ENCODE assay signal across 8 cellular contexts in the genomic region with DNA sequence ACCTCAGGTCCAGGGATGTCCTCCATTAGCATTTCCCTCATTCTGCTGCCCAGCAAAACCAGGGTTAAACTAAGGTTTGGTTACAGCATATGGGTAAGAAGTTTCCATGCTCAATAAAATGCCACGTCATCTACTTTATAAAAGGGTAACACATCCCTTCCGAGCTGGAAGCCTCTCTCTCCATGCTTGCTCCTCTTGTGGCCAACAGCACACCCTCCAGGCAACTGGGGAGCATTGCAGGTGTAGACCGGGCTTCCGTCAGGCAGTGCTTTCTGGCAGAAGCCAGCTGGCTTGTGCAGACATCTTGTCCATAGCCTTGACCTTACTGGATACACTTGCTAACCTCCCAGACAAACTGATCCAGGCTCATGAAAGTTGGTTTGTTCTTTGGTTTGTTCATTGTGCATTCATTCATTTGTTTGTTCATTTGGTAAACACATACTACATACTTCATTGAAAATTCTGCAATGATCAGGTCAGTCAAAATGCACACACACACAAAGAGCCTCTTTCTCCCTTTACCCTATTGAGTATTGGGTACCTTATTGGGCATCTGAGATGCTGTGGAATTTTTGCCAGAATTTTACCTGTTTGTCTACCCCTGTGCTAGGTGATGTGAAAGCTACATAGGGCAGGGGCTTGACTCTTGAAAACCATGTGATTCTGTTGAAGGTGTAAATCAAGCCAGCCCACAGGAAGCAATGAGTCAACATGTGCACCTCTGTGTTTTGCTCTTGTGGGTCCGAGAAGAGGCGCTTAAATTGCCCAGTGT.
A peak's percentile ranks its signal among the peaks of the same experiment; 100 is the strongest.
DNase-seq lines count a peak whose midpoint lies in the region; ATAC-seq and TF ChIP-seq lines count a peak whose summit lies in the region.

No MANE protein-coding gene starts in this region.

- H3K9me3 Mint-ChIP-seq in activated T-cell treated with anti-CD3 and anti-CD28 coated beads, Interleukin-2, amount 50 U/mL, for 72 hours, result peaks cover 0 to 2% of the 10 kb centered on the region in 2 donors
- H3K9me3 Mint-ChIP-seq in activated T-cell treated with anti-CD3 and anti-CD28 coated beads, Interleukin-2, amount 50 U/mL, for 4 hours, result peaks cover 8% of the 10 kb centered on the region
- H3K9me3 Mint-ChIP-seq in nephron, result peaks cover 5% of the 10 kb centered on the region
- H3K9me3 Mint-ChIP-seq in CD4-positive, alpha-beta memory T cell, result peaks cover 0 to 5% (median 0%) of the 10 kb centered on the region in 8 donors

- ATAC-seq in activated T-cell treated with anti-CD3 and anti-CD28 coated beads, Interleukin-2, amount 50 U/mL, for 72 hours (replicated peaks in 1 of 2), result peak; percentile 54 to 55
- no peak for ATAC-seq in activated T-cell treated with anti-CD3 and anti-CD28 coated beads, Interleukin-2, amount 50 U/mL, for 4 hours
- no peak for ATAC-seq in GM19463 (IDR thresholded peaks at IDR 0.05; ENCODE audit: unreplicated experiment)

- no peak overlapping the region for H3K4me3 Mint-ChIP-seq in activated T-cell treated with anti-CD3 and anti-CD28 coated beads, Interleukin-2, amount 50 U/mL, for 72 hours
- no peak overlapping the region for H3K4me3 Mint-ChIP-seq in activated T-cell treated with anti-CD3 and anti-CD28 coated beads, Interleukin-2, amount 50 U/mL, for 4 hours
- H3K4me3 Mint-ChIP-seq in nephron, result no peak overlapping the region
- H3K4me3 Mint-ChIP-seq in CD4-positive, alpha-beta memory T cell, result no peak overlapping the region

- no peaks in the 10 kb centered on the region for H3K36me3 ChIP-seq in Loucy (ENCODE audit: insufficient read depth, low read length)
- H3K36me3 ChIP-seq in CD4-positive, alpha-beta memory T cell (ENCODE audit: insufficient read depth, low read length), result no peaks in the 10 kb centered on the region

- peaks cover 44% of the 10 kb centered on the region for H3K27me3 Mint-ChIP-seq in activated T-cell treated with anti-CD3 and anti-CD28 coated beads, Interleukin-2, amount 50 U/mL, for 72 hours (ENCODE audit: low read depth)
- H3K27me3 Mint-ChIP-seq in activated T-cell treated with anti-CD3 and anti-CD28 coated beads, Interleukin-2, amount 50 U/mL, for 4 hours (ENCODE audit: low read depth), result peaks cover 34% of the 10 kb centered on the region
- peaks cover 20% of the 10 kb centered on the region for H3K27me3 Mint-ChIP-seq in nephron (ENCODE audit: low read depth)
- peaks cover 17 to 41% of the 10 kb centered on the region in 2 donors for H3K27me3 Mint-ChIP-seq in CD4-positive, alpha-beta memory T cell

- H2AFZ ChIP-seq in Loucy (ENCODE audit: low read length), result peak overlapping the region; percentile 78; the same call in 1 of the 2 replicates

- no peak overlapping the region for H3K27ac Mint-ChIP-seq in activated T-cell treated with anti-CD3 and anti-CD28 coated beads, Interleukin-2, amount 50 U/mL, for 72 hours
- H3K27ac Mint-ChIP-seq in nephron, result no peak overlapping the region
- H3K27ac Mint-ChIP-seq in CD4-positive, alpha-beta memory T cell, result no peak overlapping the region

- CTCF ChIA-PET in CD4-positive, alpha-beta memory T cell (lab: Charles Lee; ENCODE audit: partially characterized antibody), result no interaction called here

- no peaks in the 10 kb centered on the region for H3K27me3 ChIP-seq in Loucy (ENCODE audit: insufficient read depth, low read length, poor library complexity, severe bottlenecking)
- no peaks in the 10 kb centered on the region for H3K27me3 ChIP-seq in CD4-positive, alpha-beta memory T cell (ENCODE audit: insufficient read depth, low read length)

- intact Hi-C loops in CD4-positive, alpha-beta memory T cell (cut with micrococcal nuclease), result no loop called here

- H3K9ac ChIP-seq in Loucy (ENCODE audit: low read depth, low read length, poor library complexity, severe bottlenecking), result no peak overlapping the region

- H3K36me3 Mint-ChIP-seq in activated T-cell treated with anti-CD3 and anti-CD28 coated beads, Interleukin-2, amount 50 U/mL, for 72 hours (ENCODE audit: insufficient read depth in 2 of 2), result no peaks in the 10 kb centered on the region
- H3K36me3 Mint-ChIP-seq in activated T-cell treated with anti-CD3 and anti-CD28 coated beads, Interleukin-2, amount 50 U/mL, for 4 hours (ENCODE audit: insufficient read depth), result no peaks in the 10 kb centered on the region
- H3K36me3 Mint-ChIP-seq in nephron (ENCODE audit: low read depth), result no peaks in the 10 kb centered on the region
- no peaks in the 10 kb centered on the region for H3K36me3 Mint-ChIP-seq in CD4-positive, alpha-beta memory T cell

- no peak for TF ChIP-seq POLR2A in erythroblast (IDR thresholded peaks at IDR 0.05; ENCODE audit: low read length)

- no peaks in the 10 kb centered on the region for H3F3A ChIP-seq in Loucy (ENCODE audit: low read depth)

- H4K20me1 ChIP-seq in Loucy (ENCODE audit: insufficient read depth, low read length, poor library complexity, severe bottlenecking), result no peaks in the 10 kb centered on the region

- DNase-seq in activated T-cell treated with anti-CD3 and anti-CD28 coated beads, Interleukin-2, amount 50 U/mL, for 72 hours, result peak; percentile 41 to 52
- no peak for DNase-seq in activated T-cell treated with anti-CD3 and anti-CD28 coated beads, Interleukin-2, amount 50 U/mL, for 4 hours
- DNase-seq in RPMI7951 (ENCODE audit: low read depth) (peak; percentile 69), erythroblast (lab: John Stamatoyannopoulos, UW) (peak; percentile 40 to 61)
- no peak for DNase-seq in CD4-positive, alpha-beta memory T cell

- no peak overlapping the region for H3K27ac ChIP-seq in CD4-positive, alpha-beta memory T cell (ENCODE audit: low read depth, low read length)

- no peaks in the 10 kb centered on the region for H3K79me2 ChIP-seq in Loucy (ENCODE audit: insufficient read depth, low read length)

- no peaks in the 10 kb centered on the region for H3K9me3 ChIP-seq in Loucy (ENCODE audit: insufficient read depth, low read depth, low read length)
- H3K9me3 ChIP-seq in CD4-positive, alpha-beta memory T cell (ENCODE audit: control insufficient read depth in 1 of 2, low read length in 2 of 2), result no peaks in the 10 kb centered on the region

- peaks cover 7% of the 10 kb centered on the region for H3K4me1 ChIP-seq in Loucy (ENCODE audit: insufficient read depth, low read length, poor library complexity, severe bottlenecking)
- no peaks in the 10 kb centered on the region for H3K4me1 ChIP-seq in CD4-positive, alpha-beta memory T cell (ENCODE audit: insufficient read depth, low read length)

- POLR2A ChIA-PET in CD4-positive, alpha-beta memory T cell (lab: Charles Lee; ENCODE audit: partially characterized antibody), result no interaction called here

- peak overlapping the region; percentile 39 for H3K4me2 ChIP-seq in Loucy (ENCODE audit: low read depth, low read length, poor library complexity, severe bottlenecking)

- H3K4me1 Mint-ChIP-seq in activated T-cell treated with anti-CD3 and anti-CD28 coated beads, Interleukin-2, amount 50 U/mL, for 72 hours (ENCODE audit: low read depth), result no peaks in the 10 kb centered on the region
- no peaks in the 10 kb centered on the region for H3K4me1 Mint-ChIP-seq in activated T-cell treated with anti-CD3 and anti-CD28 coated beads, Interleukin-2, amount 50 U/mL, for 4 hours (ENCODE audit: low read depth)
- no peaks in the 10 kb centered on the region for H3K4me1 Mint-ChIP-seq in nephron
- H3K4me1 Mint-ChIP-seq in CD4-positive, alpha-beta memory T cell, result no peaks in the 10 kb centered on the region

- TF ChIP-seq CTCF in Loucy (conservative IDR thresholded peaks at IDR 0.05; ENCODE audit: low read length), result peak; percentile 95
- TF ChIP-seq CTCF in nephron (IDR thresholded peaks at IDR 0.05; ENCODE audit: unreplicated experiment in 3 of 3), result peak; percentile 58 to 82 (median 61)

- H3K9me2 ChIP-seq in Loucy (replicated peaks; ENCODE audit: low read depth, low read length), result no peaks in the 10 kb centered on the region

- no peak overlapping the region for H3K4me3 ChIP-seq in Loucy (ENCODE audit: low read length, poor library complexity, severe bottlenecking)
- no peak overlapping the region for H3K4me3 ChIP-seq in CD4-positive, alpha-beta memory T cell (ENCODE audit: low read length in 2 of 2)

Comparison
In these comparisons a context has a peak if more than half of its experiments do, and no peak if none do; other contexts are left out.
1. ATAC-seq: peak in activated T-cell treated with anti-CD3 and anti-CD28 coated beads, Interleukin-2, amount 50 U/mL, for 72 hours (2 of 2); none in activated T-cell treated with anti-CD3 and anti-CD28 coated beads, Interleukin-2, amount 50 U/mL, for 4 hours (0 of 2) and GM19463 (single experiment).
2. DNase-seq: peak in activated T-cell treated with anti-CD3 and anti-CD28 coated beads, Interleukin-2, amount 50 U/mL, for 72 hours (2 of 2), RPMI7951 (single experiment) and erythroblast (2 of 2); none in activated T-cell treated with anti-CD3 and anti-CD28 coated beads, Interleukin-2, amount 50 U/mL, for 4 hours (single experiment) and CD4-positive, alpha-beta memory T cell (0 of 5).